In the genomic region with DNA sequence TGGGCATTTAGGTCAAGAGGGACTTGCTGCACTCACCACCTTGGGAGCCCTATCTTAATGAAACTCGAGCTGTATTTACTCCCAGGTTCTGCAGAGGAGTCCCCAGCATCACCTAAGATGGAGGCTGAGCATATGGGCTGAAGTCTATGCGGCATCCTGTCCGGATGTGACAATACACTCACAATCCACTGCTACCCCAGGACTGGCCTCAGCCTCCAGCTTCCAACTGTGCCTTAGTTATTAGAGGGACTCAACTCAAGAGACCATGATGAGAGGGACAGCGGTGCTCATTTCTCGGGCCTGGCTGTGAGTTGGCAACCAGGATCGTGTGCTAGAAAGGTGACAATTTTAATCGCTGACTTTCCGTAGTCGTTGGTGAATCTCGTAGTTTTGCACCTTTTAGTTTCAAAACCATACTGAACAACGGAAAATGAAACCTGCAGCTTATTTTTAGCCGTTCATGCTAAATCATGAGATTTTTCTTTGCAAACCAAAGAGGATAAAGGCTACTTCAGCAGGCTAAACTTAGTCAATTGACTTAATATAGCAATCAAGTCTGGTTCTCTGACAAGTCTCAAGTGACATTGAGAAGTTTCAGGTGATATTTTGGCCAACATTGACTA, we compare ENCODE assay signal across 9 cellular contexts.
DNase-seq lines count a peak whose midpoint lies in the region; ATAC-seq and TF ChIP-seq lines count a peak whose summit lies in the region.
"Had no signal": no experiment of that assay in that cellular context is flagged by ENCODE, and none has a peak within 500 bp of the region (broad histone marks: within the 10 kb centered on the region; RNA-seq: fewer than 3 reads in every experiment).

No MANE protein-coding gene starts in this region.

- intact Hi-C loops in tibial artery (cut with DNase I; ENCODE audit: low total_unique reads), result no loop called here

- H3K27ac ChIP-seq in tibial artery, result no peak overlapping the region

- peaks cover 53% of the 10 kb centered on the region for H3K4me1 Mint-ChIP-seq in stimulated activated effector memory CD8-positive, alpha-beta T cell treated with anti-CD3 and anti-CD28 coated beads, Interleukin-12 subunit alpha, Interleukin-12 subunit beta, amount 100 ng/mL, for 72 hours

- TF ChIP-seq CTCF in tibial artery (IDR thresholded peaks at IDR 0.05), result no peak

- peak overlapping the region; percentile 94 for H3K27ac Mint-ChIP-seq in stimulated activated effector memory CD8-positive, alpha-beta T cell treated with anti-CD3 and anti-CD28 coated beads, Interleukin-12 subunit alpha, Interleukin-12 subunit beta, amount 100 ng/mL, for 72 hours

- no peaks in the 10 kb centered on the region for H3K27me3 ChIP-seq in tibial artery

- peaks cover 0 to 42% (median 10%) of the 10 kb centered on the region in 4 donors for H3K4me1 ChIP-seq in tibial artery

- peaks cover 8 to 32% (median 24%) of the 10 kb centered on the region in 3 donors for H3K36me3 ChIP-seq in tibial artery

- H3K36me3 Mint-ChIP-seq in stimulated activated effector memory CD8-positive, alpha-beta T cell treated with anti-CD3 and anti-CD28 coated beads, Interleukin-12 subunit alpha, Interleukin-12 subunit beta, amount 100 ng/mL, for 72 hours, result no peaks in the 10 kb centered on the region

- no peaks in the 10 kb centered on the region for H3K9me3 ChIP-seq in tibial artery

- H3K4me3 Mint-ChIP-seq in stimulated activated effector memory CD8-positive, alpha-beta T cell treated with anti-CD3 and anti-CD28 coated beads, Interleukin-12 subunit alpha, Interleukin-12 subunit beta, amount 100 ng/mL, for 72 hours, result peak overlapping the region; percentile 60

- H3K9me3 Mint-ChIP-seq in stimulated activated effector memory CD8-positive, alpha-beta T cell treated with anti-CD3 and anti-CD28 coated beads, Interleukin-12 subunit alpha, Interleukin-12 subunit beta, amount 100 ng/mL, for 72 hours, result no peaks in the 10 kb centered on the region

- DNase-seq in activated gamma-delta T cell treated with Interleukin-2 at 50 U/mL for 16 hours (peak; percentile 14), activated gamma-delta T cell (lab: John Stamatoyannopoulos, UW) (no peak), T follicular helper cell (ENCODE audit: low read depth) (peak; percentile 10), HUDEP-2 (lab: John Stamatoyannopoulos, UW; ENCODE audit: unreplicated experiment in 76 of 76) (no peak), tibial artery (no peak), DMS153 treated with DMSO at 0.1 percent for 48 hours (lab: John Stamatoyannopoulos, UW; ENCODE audit: unreplicated experiment) (no peak)
- DNase-seq in stimulated activated effector memory CD8-positive, alpha-beta T cell treated with anti-CD3 and anti-CD28 coated beads, Interleukin-12 subunit alpha, Interleukin-12 subunit beta, amount 100 ng/mL, for 72 hours (ENCODE audit: low spot score in 2 of 2), result peak in 1 of 2 donors; percentile 78
- DNase-seq: stimulated activated CD8-positive, alpha-beta memory T cell treated with anti-CD3 and anti-CD28 coated beads, Interleukin-4, amount 100 ng/mL, for 48 hours had no signal

- peak; percentile 60 for ATAC-seq in HG02798 (IDR thresholded peaks at IDR 0.05; ENCODE audit: poor library complexity, unreplicated experiment)
- peak; percentile 86 for ATAC-seq in stimulated activated effector memory CD8-positive, alpha-beta T cell treated with anti-CD3 and anti-CD28 coated beads, Interleukin-12 subunit alpha, Interleukin-12 subunit beta, amount 100 ng/mL, for 72 hours

- H3K4me3 ChIP-seq in tibial artery, result no peak overlapping the region

Comparison
In these comparisons a context has a peak if more than half of its experiments do, and no peak if none do; other contexts are left out.
1. DNase-seq: peak in activated gamma-delta T cell treated with Interleukin-2 at 50 U/mL for 16 hours (single experiment) and T follicular helper cell (single experiment); none in activated gamma-delta T cell (single experiment), HUDEP-2 (0 of 76), tibial artery (0 of 2) and DMS153 treated with DMSO at 0.1 percent for 48 hours (single experiment).